3 cellular contexts compared by ENCODE assay signal in genomic region chr6:153645326-153645725, GRCh38.
A peak's percentile ranks its signal among the peaks of the same experiment; 100 is the strongest.
TF ChIP-seq lines count a peak whose summit lies in the region.

No MANE protein-coding gene starts in this region.

TF ChIP-seq in HepG2, 621 proteins besides CTCF, POLR2A, EP300 and RAD21:
- TF ChIP-seq CEBPB (IDR thresholded peaks at IDR 0.05; ENCODE audit: borderline replicate concordance, low read depth, low read length) (peak; percentile 69), CREB1 (IDR thresholded peaks at IDR 0.05) (peak; percentile 46; the same call in 1 of the 2 replicates), CREB1 (CRISPR knock-in tag; IDR thresholded peaks at IDR 0.05) (no peak), ZNF687 (CRISPR knock-in tag; IDR thresholded peaks at IDR 0.05) (no peak), KDM3A (CRISPR knock-in tag; IDR thresholded peaks at IDR 0.05; ENCODE audit: low read depth) (no peak)
TF ChIP-seq in HepG2: peak in this region for 2.

TF ChIP-seq in IMR-90, 13 proteins besides CTCF, POLR2A, EP300 and RAD21:
- no peak for TF ChIP-seq RFX5 (IDR thresholded peaks at IDR 0.05; ENCODE audit: low read depth, low read length)
- no peak for TF ChIP-seq SMC3 (IDR thresholded peaks at IDR 0.05; ENCODE audit: low read depth, low read length)
- peak; percentile 45 for TF ChIP-seq CEBPB (IDR thresholded peaks at IDR 0.05; ENCODE audit: low read depth, low read length)
- no peak for TF ChIP-seq NFE2L2 (IDR thresholded peaks at IDR 0.05; ENCODE audit: low read depth, low read length)

TF ChIP-seq in H1, 55 proteins besides CTCF, POLR2A, EP300 and RAD21:
- TF ChIP-seq CEBPB (IDR thresholded peaks at IDR 0.05; ENCODE audit: low read depth, low read length) (peak; percentile 71; the same call in 1 of the 2 replicates), YY1 (IDR thresholded peaks at IDR 0.05; ENCODE audit: low read depth, low read length) (no peak)
TF ChIP-seq in H1: peak in this region for 1.
